11 cellular contexts compared by ENCODE assay signal in the genomic region with DNA sequence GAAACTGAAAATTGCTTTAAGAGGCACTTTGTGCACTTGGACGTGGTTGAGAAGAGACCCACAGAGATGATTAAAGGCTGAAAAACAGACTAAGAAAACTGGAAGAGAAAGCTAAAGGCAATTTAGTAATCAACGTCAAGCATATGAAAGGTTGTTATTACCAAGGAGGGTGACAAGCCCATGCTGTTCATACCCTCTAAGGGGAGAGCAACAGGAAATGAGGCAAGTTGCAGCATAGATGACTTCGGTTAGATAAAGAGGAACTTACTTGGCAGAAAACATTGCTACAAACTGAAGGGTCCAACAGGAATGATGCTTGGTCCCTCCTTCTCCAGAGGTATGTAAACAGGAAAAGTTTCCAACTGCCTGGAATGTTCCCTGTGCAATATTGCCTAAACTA.
DNase-seq lines count a peak whose midpoint lies in the region; FAIRE-seq and TF ChIP-seq lines count a peak whose summit lies in the region.
"Had no signal": no experiment of that assay in that cellular context is flagged by ENCODE, and none has a peak within 500 bp of the region (broad histone marks: within the 10 kb centered on the region; RNA-seq: fewer than 3 reads in every experiment).

No MANE protein-coding gene starts in this region.

- H3K27ac Mint-ChIP-seq in activated naive CD4-positive, alpha-beta T cell treated with anti-CD3 and anti-CD28 coated beads, Interleukin-2, amount 50 U/mL, for 24 hours = peak overlapping the region; percentile 56

- H3K4me1 Mint-ChIP-seq in activated naive CD4-positive, alpha-beta T cell treated with anti-CD3 and anti-CD28 coated beads, Interleukin-2, amount 50 U/mL, for 24 hours = peaks cover 56% of the 10 kb centered on the region

- no peak for TF ChIP-seq EP300 in stomach (IDR thresholded peaks at IDR 0.05)

- H3K36me3 ChIP-seq in stomach = no peaks in the 10 kb centered on the region

- peak overlapping the region in 3 of 5 donors; percentile 7 to 72 (median 60) for H3K27ac ChIP-seq in stomach
- H3K27ac ChIP-seq: C4-2B had no signal

- H3K9me3 Mint-ChIP-seq in activated naive CD4-positive, alpha-beta T cell treated with anti-CD3 and anti-CD28 coated beads, Interleukin-2, amount 50 U/mL, for 24 hours = peaks cover 8% of the 10 kb centered on the region

- TF ChIP-seq POLR2A in stomach (IDR thresholded peaks at IDR 0.05) = no peak

- FAIRE-seq in urothelium cell line (lab: Jason Lieb, UNC) = no peak

- H3K9me3 ChIP-seq in stomach = no peaks in the 10 kb centered on the region

- H3K4me1 ChIP-seq in stomach = peaks cover 4 to 31% (median 14%) of the 10 kb centered on the region in 4 donors

- H3K4me3 Mint-ChIP-seq in activated naive CD4-positive, alpha-beta T cell treated with anti-CD3 and anti-CD28 coated beads, Interleukin-2, amount 50 U/mL, for 24 hours = peak overlapping the region; percentile 45

- no peaks in the 10 kb centered on the region for H3K27me3 ChIP-seq in stomach

- H3K27me3 Mint-ChIP-seq in activated naive CD4-positive, alpha-beta T cell treated with anti-CD3 and anti-CD28 coated beads, Interleukin-2, amount 50 U/mL, for 24 hours = no peaks in the 10 kb centered on the region

- intact Hi-C loops in stomach (cut with DNase I; ENCODE audit: low total_unique reads) = no loop called here

- no peak for DNase-seq in activated naive CD4-positive, alpha-beta T cell (lab: John Stamatoyannopoulos, UW)
- DNase-seq in NOMO-1 (lab: John Stamatoyannopoulos, UW; ENCODE audit: unreplicated experiment in 2 of 2) (peak; percentile 88 to 98), dermis blood vessel endothelial cell (peak; percentile 39), stomach (no peak), hippocampal formation (lab: John Stamatoyannopoulos, UW) (no peak), urothelium cell line (ENCODE audit: low spot score) (no peak)
- DNase-seq in stimulated activated CD8-positive, alpha-beta memory T cell treated with anti-CD3 and anti-CD28 coated beads, Interleukin-4, amount 100 ng/mL, for 48 hours = no peak
- DNase-seq: amniotic stem cell, NCI-H526 had no signal

- H3K36me3 Mint-ChIP-seq in activated naive CD4-positive, alpha-beta T cell treated with anti-CD3 and anti-CD28 coated beads, Interleukin-2, amount 50 U/mL, for 24 hours = no peaks in the 10 kb centered on the region

- TF ChIP-seq CTCF in stomach (IDR thresholded peaks at IDR 0.05) = no peak

- 30 to 61% (median 57%) methylated on average over 3 of the region's 3 CpGs for WGBS in stomach, 5 donors

- H3K4me3 ChIP-seq in stomach = no peak overlapping the region

Comparison
In these comparisons a context has a peak if more than half of its experiments do, and no peak if none do; other contexts are left out.
1. DNase-seq: peak in NOMO-1 (2 of 2) and dermis blood vessel endothelial cell (single experiment); none in activated naive CD4-positive, alpha-beta T cell (0 of 4), stomach (single experiment), hippocampal formation (0 of 2), stimulated activated CD8-positive, alpha-beta memory T cell treated with anti-CD3 and anti-CD28 coated beads, Interleukin-4, amount 100 ng/mL, for 48 hours (single experiment) and urothelium cell line (single experiment).